Comparison of ENCODE assay signal across 9 cellular contexts in the genomic region with DNA sequence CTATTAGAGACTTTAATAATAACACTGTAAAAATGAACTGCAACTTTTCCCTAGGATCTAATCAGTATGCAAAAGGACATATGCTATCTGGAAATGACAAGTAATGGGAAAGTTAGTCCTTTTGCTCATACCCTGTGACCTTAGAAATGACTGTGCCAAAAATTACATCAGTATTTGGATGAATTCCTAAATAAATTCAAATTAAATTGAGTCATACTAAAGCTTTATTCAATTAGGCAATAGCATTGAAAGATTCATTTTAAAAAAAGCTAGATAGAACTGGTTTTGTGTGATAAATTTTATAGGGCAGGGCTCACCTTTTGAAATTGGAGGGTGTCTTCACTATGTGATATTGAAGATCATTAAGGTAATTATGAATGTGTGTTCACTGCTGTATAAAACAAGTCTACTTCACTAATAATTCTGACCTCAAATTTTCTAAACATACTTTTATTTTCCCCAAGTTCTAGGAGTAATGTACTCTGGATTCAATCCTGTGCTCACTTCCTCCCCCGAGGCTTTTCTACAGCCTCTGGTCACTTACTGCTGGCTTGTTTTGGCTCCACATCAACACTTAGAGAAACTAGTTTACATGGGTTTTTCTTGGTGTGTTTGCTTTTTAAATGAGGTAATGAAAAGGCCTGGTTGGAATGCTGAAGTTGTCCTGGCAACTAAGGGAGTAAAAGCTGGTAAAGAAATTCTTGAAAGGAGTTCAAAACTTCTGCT. TPM values are rescaled to one million over a fixed set of nuclear protein-coding genes. Genes with fewer than 3 reads are reported as not detected.
DNase-seq lines count a peak whose midpoint lies in the region; ATAC-seq and TF ChIP-seq lines count a peak whose summit lies in the region.
"Had no signal": no experiment of that assay in that cellular context is flagged by ENCODE, and none has a peak within 500 bp of the region (broad histone marks: within the 10 kb centered on the region; RNA-seq: fewer than 3 reads in every experiment).

No MANE protein-coding gene starts in this region.

- H3K9me3 Mint-ChIP-seq in endothelial cell (ENCODE audit: unreplicated experiment) = no peaks in the 10 kb centered on the region
- H3K9me3 Mint-ChIP-seq in stimulated activated naive CD8-positive, alpha-beta T cell treated with anti-CD3 and anti-CD28 coated beads, Interleukin-15, amount 100 ng/mL, for 72 hours = peaks cover 0 to 7% of the 10 kb centered on the region in 2 donors

- peaks cover 11% of the 10 kb centered on the region for H3K4me1 Mint-ChIP-seq in endothelial cell (ENCODE audit: unreplicated experiment)
- H3K4me1 Mint-ChIP-seq in stimulated activated naive CD8-positive, alpha-beta T cell treated with anti-CD3 and anti-CD28 coated beads, Interleukin-15, amount 100 ng/mL, for 72 hours = no peaks in the 10 kb centered on the region

- peak; percentile 63 for DNase-seq in SIG-M5 treated with dmso at 0.1 percent for 504 hours (lab: John Stamatoyannopoulos, UW; ENCODE audit: unreplicated experiment)
- no peak for DNase-seq in SIG-M5 (lab: John Stamatoyannopoulos, UW)
- no peak for DNase-seq in endothelial cell (ENCODE audit: low spot score)
- DNase-seq in NCI-H748 treated with DMSO at 0.1 percent for 48 hours (lab: John Stamatoyannopoulos, UW) = no peak
- DNase-seq in stimulated activated naive CD8-positive, alpha-beta T cell treated with anti-CD3 and anti-CD28 coated beads, Interleukin-15, amount 100 ng/mL, for 72 hours = no peak
- no peak for DNase-seq in GDM1 (lab: John Stamatoyannopoulos, UW)
- DNase-seq: NCI-H345 had no signal

- no peak for TF ChIP-seq CTCF in endothelial cell (IDR thresholded peaks at IDR 0.05; ENCODE audit: unreplicated experiment)

- WGBS in mesodermal cell (ENCODE audit: insufficient coverage in 2 of 2), 2 experiments = no CpG with 5 or more reads among the region's 1 CpG

- ATAC-seq in GM18520 (IDR thresholded peaks at IDR 0.05; ENCODE audit: unreplicated experiment) = no peak
- no peak for ATAC-seq in stimulated activated naive CD8-positive, alpha-beta T cell treated with anti-CD3 and anti-CD28 coated beads, Interleukin-15, amount 100 ng/mL, for 72 hours

- peaks cover 10% of the 10 kb centered on the region for H3K4me1 ChIP-seq in mesodermal cell (ENCODE audit: control insufficient read depth, insufficient read depth, low read length, poor library complexity, severe bottlenecking)

- H3K27ac Mint-ChIP-seq in endothelial cell (ENCODE audit: unreplicated experiment) = peak overlapping the region; percentile 11
- H3K27ac Mint-ChIP-seq in stimulated activated naive CD8-positive, alpha-beta T cell treated with anti-CD3 and anti-CD28 coated beads, Interleukin-15, amount 100 ng/mL, for 72 hours = no peak overlapping the region

- peaks cover 8% of the 10 kb centered on the region for H3K9me3 ChIP-seq in mesodermal cell (ENCODE audit: control insufficient read depth, low read length)

- H3K4me3 ChIP-seq in mesodermal cell (ENCODE audit: extremely low read depth, insufficient read depth, low read length, poor library complexity, severe bottlenecking) = no peak overlapping the region

- no peaks in the 10 kb centered on the region for H3K27me3 Mint-ChIP-seq in endothelial cell (ENCODE audit: unreplicated experiment)
- H3K27me3 Mint-ChIP-seq in stimulated activated naive CD8-positive, alpha-beta T cell treated with anti-CD3 and anti-CD28 coated beads, Interleukin-15, amount 100 ng/mL, for 72 hours = peaks cover 24% of the 10 kb centered on the region

- H3K36me3 Mint-ChIP-seq in endothelial cell (ENCODE audit: low read depth, unreplicated experiment) = no peaks in the 10 kb centered on the region

- H3K27ac ChIP-seq in mesodermal cell (ENCODE audit: low read depth, low read length, severe bottlenecking) = peak overlapping the region; percentile 3

- no peaks in the 10 kb centered on the region for H3K36me3 ChIP-seq in mesodermal cell (ENCODE audit: control insufficient read depth, insufficient read depth, low read length)

- no peak overlapping the region for H3K4me3 Mint-ChIP-seq in endothelial cell (ENCODE audit: unreplicated experiment)
- no peak overlapping the region for H3K4me3 Mint-ChIP-seq in stimulated activated naive CD8-positive, alpha-beta T cell treated with anti-CD3 and anti-CD28 coated beads, Interleukin-15, amount 100 ng/mL, for 72 hours

RNA-seq across cellular contexts. Expression of a gene that starts 44.4 kb away (rescaled TPM):
- total RNA-seq in endothelial cell (ENCODE audit: unreplicated experiment) = not detected
- 2.1 TPM for polyA plus RNA-seq in mesodermal cell (2013, experiment 1 of 2)
- 1.0 TPM for polyA plus RNA-seq in mesodermal cell (2013, experiment 2 of 2)
